12 cellular contexts compared by ENCODE assay signal in genomic region chr19:29675120-29675649, GRCh38. TPM values are rescaled to one million over a fixed set of nuclear protein-coding genes. Genes with fewer than 3 reads are reported as not detected.
DNase-seq lines count a peak whose midpoint lies in the region; ATAC-seq and TF ChIP-seq lines count a peak whose summit lies in the region.
"Had no signal": no experiment of that assay in that cellular context is flagged by ENCODE, and none has a peak within 500 bp of the region (broad histone marks: within the 10 kb centered on the region; RNA-seq: fewer than 3 reads in every experiment).

No MANE protein-coding gene starts in this region.

- DNase-seq in AG08396 (ENCODE audit: low spot score) (peak; percentile 3), natural killer cell (no peak), type B pancreatic cell (ENCODE audit: extremely low spot score, unreplicated experiment) (no peak), BE2C (no peak), KG1 (lab: John Stamatoyannopoulos, UW) (no peak), SJCRH30 (no peak)
- DNase-seq: NCI-H1105 treated with DMSO at 0.1 percent for 48 hours, NCI-H226, T1000, testis had no signal

- H3K27ac ChIP-seq in C4-2B = peak overlapping the region; percentile 99
- H3K27ac ChIP-seq in angular gyrus (ENCODE audit: low read depth, low read length) = peak overlapping the region; percentile 98
- no peak overlapping the region for H3K27ac ChIP-seq in SJCRH30

- H3K36me3 ChIP-seq in BE2C (no peaks in the 10 kb centered on the region; the same call in 1 of the 2 replicates), SJCRH30 (no peaks in the 10 kb centered on the region)

- H3K9me3 Mint-ChIP-seq in natural killer cell (no peaks in the 10 kb centered on the region), type B pancreatic cell (no peaks in the 10 kb centered on the region)

- peak overlapping the region; percentile 90 to 98 for H3K27ac Mint-ChIP-seq in natural killer cell
- no peak overlapping the region for H3K27ac Mint-ChIP-seq in type B pancreatic cell

- H3K27me3 Mint-ChIP-seq in natural killer cell (ENCODE audit: low read depth in 2 of 2) = no peaks in the 10 kb centered on the region
- H3K27me3 Mint-ChIP-seq in type B pancreatic cell = no peaks in the 10 kb centered on the region

- no peak for ATAC-seq in natural killer cell

- H3K4me3 ChIP-seq in BE2C (ENCODE audit: low read depth, low read length) = no peak overlapping the region
- H3K4me3 ChIP-seq in SJCRH30 = no peak overlapping the region
- H3K4me3 ChIP-seq: testis had no signal

- no peaks in the 10 kb centered on the region for H3K36me3 Mint-ChIP-seq in natural killer cell
- H3K36me3 Mint-ChIP-seq in type B pancreatic cell = peaks cover 7% of the 10 kb centered on the region

- TF ChIP-seq CTCF in C4-2B (conservative IDR thresholded peaks at IDR 0.05) (no peak), natural killer cell (IDR thresholded peaks at IDR 0.05) (no peak), type B pancreatic cell (conservative IDR thresholded peaks at IDR 0.05) (no peak), BE2C (IDR thresholded peaks at IDR 0.05; ENCODE audit: low read depth, low read length) (no peak)

- no peaks in the 10 kb centered on the region for H3K27me3 ChIP-seq in BE2C
- no peaks in the 10 kb centered on the region for H3K27me3 ChIP-seq in SJCRH30
- H3K27me3 ChIP-seq: testis had no signal

- H3K9me3 ChIP-seq in BE2C (no peaks in the 10 kb centered on the region), SJCRH30 (replicated peaks) (no peaks in the 10 kb centered on the region)
- H3K9me3 ChIP-seq: testis had no signal

- H3K4me1 ChIP-seq in BE2C (no peaks in the 10 kb centered on the region), SJCRH30 (no peaks in the 10 kb centered on the region)

- intact Hi-C loops in natural killer cell (cut with micrococcal nuclease) = no loop called here

- H3K4me3 Mint-ChIP-seq in natural killer cell (peak overlapping the region; percentile 79), type B pancreatic cell (no peak overlapping the region)

- H3K4me1 Mint-ChIP-seq in natural killer cell (peaks cover 66 to 74% of the 10 kb centered on the region in 2 donors), type B pancreatic cell (ENCODE audit: unreplicated experiment) (peaks cover 16% of the 10 kb centered on the region)

RNA-seq across cellular contexts. Expression of gene PLEKHF1, which starts 9.9 kb away (rescaled TPM):
- total RNA-seq in natural killer cell = 10 to 100 TPM; 53.0 to 81.8 (median 53.8) TPM
- total RNA-seq in type B pancreatic cell (ENCODE audit: low replicate concordance) = 6.3 and 16.9 TPM in 2 replicates
- polyA plus RNA-seq in BE2C (2012; ENCODE audit: insufficient read depth, insufficient read length, low read depth) = 0.79 TPM
- 1.7 and 2.0 TPM in 2 replicates for total RNA-seq in SJCRH30 (2014; rRNA removed; shearing (Covaris generic))

RNA-seq across cellular contexts. Expression of gene C19orf12, which starts 39.9 kb away (rescaled TPM):
- total RNA-seq in natural killer cell (10 to 100 TPM; 33.1 to 52.6 (median 47.5) TPM), type B pancreatic cell (ENCODE audit: low replicate concordance) (18.0 and 23.9 TPM in 2 replicates)
- 32.4 TPM for polyA plus RNA-seq in BE2C (2012; ENCODE audit: insufficient read depth, insufficient read length, low read depth)
- 26.4 and 28.4 TPM in 2 replicates for total RNA-seq in SJCRH30 (2014; rRNA removed; shearing (Covaris generic))
